ENCODE assay signal across 11 cellular contexts in the genomic region with DNA sequence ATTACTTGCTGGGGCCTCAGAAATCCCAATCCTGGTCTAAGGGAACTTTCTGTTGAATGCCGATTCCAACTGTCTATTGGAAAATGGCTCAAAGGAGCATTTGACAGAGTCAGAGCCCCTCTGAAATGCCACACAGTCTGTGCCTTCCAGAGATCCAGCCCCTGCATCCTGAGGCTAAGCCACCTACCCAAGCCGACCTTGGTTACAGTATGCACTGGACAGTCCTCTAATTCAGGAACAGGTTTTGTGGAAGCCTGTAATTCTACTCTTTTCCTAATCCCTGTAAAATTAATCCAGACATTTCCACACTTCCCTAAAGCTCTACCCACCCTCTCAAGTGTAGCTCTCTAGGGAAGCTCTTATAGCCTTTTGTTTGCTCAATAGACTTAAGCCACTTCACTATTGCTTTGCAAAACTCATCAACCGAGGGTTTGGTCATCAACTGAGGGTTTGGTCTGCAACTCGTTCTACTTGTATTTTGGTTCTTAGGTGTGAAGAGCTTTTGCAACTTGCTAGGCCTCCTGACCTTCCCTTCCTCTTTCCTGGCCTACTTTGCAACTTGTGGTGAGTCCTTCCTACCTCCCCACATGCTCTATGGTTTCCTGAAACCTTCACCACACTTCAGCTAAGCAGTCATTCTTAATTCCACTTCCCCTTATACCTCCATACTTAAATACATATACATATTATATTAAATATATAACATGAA.
DNase-seq lines count a peak whose midpoint lies in the region; ATAC-seq and TF ChIP-seq lines count a peak whose summit lies in the region.
"Had no signal": no experiment of that assay in that cellular context is flagged by ENCODE, and none has a peak within 500 bp of the region (broad histone marks: within the 10 kb centered on the region; RNA-seq: fewer than 3 reads in every experiment).

No MANE protein-coding gene starts in this region.

- H3K4me2 ChIP-seq in PC-3 (ENCODE audit: low read length), result no peak overlapping the region

- TF ChIP-seq POLR2A in spleen (IDR thresholded peaks at IDR 0.05), result no peak

- H3K79me2 ChIP-seq in PC-3 (ENCODE audit: low read length), result no peaks in the 10 kb centered on the region

- H3K4me3 ChIP-seq in spleen (no peak overlapping the region), PC-3 (ENCODE audit: low read length) (no peak overlapping the region)
- H3K4me3 ChIP-seq: thoracic aorta had no signal

- POLR2A ChIA-PET in PC-3 (lab: Charles Lee; ENCODE audit: unreplicated experiment), result no interaction called here

- no peak overlapping the region for H3K9ac ChIP-seq in PC-3 (ENCODE audit: low read length)

- TF ChIP-seq CTCF in spleen (IDR thresholded peaks at IDR 0.05 in 8 of 11, conservative IDR thresholded peaks at IDR 0.05 in 3 of 11) (no peak), PC-3 (conservative IDR thresholded peaks at IDR 0.05; ENCODE audit: low read depth, low read length) (no peak)

- peak overlapping the region in 5 of 8 donors; percentile 29 to 79 (median 58) for H3K27ac ChIP-seq in spleen
- no peak overlapping the region for H3K27ac ChIP-seq in PC-3 (ENCODE audit: low read length)
- H3K27ac ChIP-seq: thoracic aorta had no signal

- H3K9me3 ChIP-seq in spleen, result peaks cover 0 to 15% (median 12%) of the 10 kb centered on the region in 8 donors
- no peaks in the 10 kb centered on the region for H3K9me3 ChIP-seq in PC-3 (ENCODE audit: low read length)
- H3K9me3 ChIP-seq: thoracic aorta had no signal

- ATAC-seq in HG02870 (IDR thresholded peaks at IDR 0.05; ENCODE audit: unreplicated experiment) (peak; percentile 76), GM21737 (IDR thresholded peaks at IDR 0.05; ENCODE audit: unreplicated experiment) (no peak), PC-3 (no peak)

- H3K36me3 ChIP-seq in spleen, result no peaks in the 10 kb centered on the region
- H3K36me3 ChIP-seq in PC-3 (ENCODE audit: low read depth, low read length), result no peaks in the 10 kb centered on the region
- H3K36me3 ChIP-seq: thoracic aorta had no signal

- H2AFZ ChIP-seq in PC-3 (ENCODE audit: low read length), result no peak overlapping the region

- H4K20me1 ChIP-seq in PC-3 (ENCODE audit: low read length), result no peaks in the 10 kb centered on the region

- intact Hi-C loops in spleen (cut with DNase I; ENCODE audit: low total_unique reads), result no loop called here
- intact Hi-C loops in PC-3 (cut with micrococcal nuclease), result no loop called here

- WGBS in spleen, 5 donors, result 39 to 56% (median 49%) methylated on average over 4 of the region's 4 CpGs

- no peaks in the 10 kb centered on the region for H3K27me3 ChIP-seq in spleen (replicated peaks in 1 of 7)
- H3K27me3 ChIP-seq in PC-3 (ENCODE audit: low read length), result no peaks in the 10 kb centered on the region

- H3K9me2 ChIP-seq in PC-3 (replicated peaks; ENCODE audit: low read length), result no peaks in the 10 kb centered on the region

- no TSS peak for BruUV-seq in PC-3 (replicated peaks; lab: Mats Ljungman, UMichigan)

- DNase-seq in NK-92 treated with Interleukin-12 subunit alpha and Interleukin-12 subunit beta, amount 100 ng/mL, for 24 hours (lab: John Stamatoyannopoulos, UW), result peak; percentile 41
- DNase-seq in NK-92 (lab: John Stamatoyannopoulos, UW; ENCODE audit: unreplicated experiment) (no peak), NOMO-1 treated with dmso at 0.1 percent for 144 hours (lab: John Stamatoyannopoulos, UW; ENCODE audit: unreplicated experiment) (peak; percentile 99), spleen (no peak), GM03348 (ENCODE audit: low spot score) (no peak), PC-3 (no peak)
- DNase-seq: 8988T, foreskin melanocyte had no signal

- CTCF ChIA-PET in PC-3 (lab: Charles Lee), result no interaction called here

- H3K4me1 ChIP-seq in spleen, result peaks cover 5 to 60% (median 28%) of the 10 kb centered on the region in 6 donors
- no peaks in the 10 kb centered on the region for H3K4me1 ChIP-seq in PC-3 (ENCODE audit: insufficient read depth, low read length)

- no peaks in the 10 kb centered on the region for H3F3A ChIP-seq in PC-3 (ENCODE audit: low read length, unreplicated experiment)

Comparison
In these comparisons a context has a peak if more than half of its experiments do, and no peak if none do; other contexts are left out.
1. DNase-seq: peak in NK-92 treated with Interleukin-12 subunit alpha and Interleukin-12 subunit beta, amount 100 ng/mL, for 24 hours (single experiment) and NOMO-1 treated with dmso at 0.1 percent for 144 hours (single experiment); none in NK-92 (single experiment), spleen (single experiment), GM03348 (single experiment) and PC-3 (single experiment).